8 cellular contexts compared by ENCODE assay signal in genomic region chr9:122264360-122265264, GRCh38. TPM values are rescaled to one million over a fixed set of nuclear protein-coding genes. Genes with fewer than 3 reads are reported as not detected.
DNase-seq lines count a peak whose midpoint lies in the region; ATAC-seq, FAIRE-seq and TF ChIP-seq lines count a peak whose summit lies in the region.

Gene MRRF (plus strand): TSS chr9:122264882. CDS start chr9:122270892, 6,010 bp downstream.
Gene RBM18 (minus strand): TSS chr9:122264840. CDS start chr9:122261492, 3,348 bp downstream.

- peaks cover 11% of the 10 kb centered on the region for H3K4me1 ChIP-seq in HUES6 (ENCODE audit: control insufficient read depth, insufficient read depth, low read length)
- peaks cover 51% of the 10 kb centered on the region for H3K4me1 ChIP-seq in OCI-LY7 (ENCODE audit: insufficient read depth, low read length, poor library complexity, severe bottlenecking)
- peaks cover 25% of the 10 kb centered on the region for H3K4me1 ChIP-seq in mucosa of descending colon (ENCODE audit: low read depth)

- ATAC-seq in GM21423 (IDR thresholded peaks at IDR 0.05; ENCODE audit: unreplicated experiment) (peak; percentile 90), mucosa of descending colon (peak; percentile 95)

- CTCF ChIA-PET in OCI-LY7 (lab: Charles Lee; ENCODE audit: unreplicated experiment), result interaction anchor here (1.2 kb wide), 1 partner anchor 140 kb away, joined by 5 read pairs; no protein-coding TSS in a partner anchor

- H3K79me2 ChIP-seq in OCI-LY7 (ENCODE audit: insufficient read depth, low read depth, low read length), result peaks cover 77% of the 10 kb centered on the region

- POLR2A ChIA-PET in OCI-LY7 (lab: Charles Lee), result interaction anchor here (0.6 to 2.4 kb wide), 7 partner anchors 11 to 648 kb away, joined by 3 to 9 read pairs (median 3); no protein-coding TSS in a partner anchor

- peaks cover 10% of the 10 kb centered on the region; the same call in 1 of the 2 replicates for H4K20me1 ChIP-seq in OCI-LY7 (ENCODE audit: insufficient read depth, low read length)

- H3K9me2 ChIP-seq in OCI-LY7 (ENCODE audit: insufficient read depth, low read length), result no peaks in the 10 kb centered on the region

- H3K36me3 ChIP-seq in HUES6 (ENCODE audit: control insufficient read depth, insufficient read depth, low read length) (peaks cover 19% of the 10 kb centered on the region), OCI-LY7 (ENCODE audit: insufficient read depth, low read length) (peaks cover 45% of the 10 kb centered on the region), mucosa of descending colon (ENCODE audit: low read depth) (no peaks in the 10 kb centered on the region)

- intact Hi-C loops in OCI-LY7 (cut with micrococcal nuclease; ENCODE audit: unreplicated experiment), result loop anchor here (1.0 to 10.0 kb wide), 3 partner anchors 22 to 670 kb away; partner anchors contain the start of genes MORN5, NDUFA8 and ZBTB26
- intact Hi-C loops in mucosa of descending colon (cut with DNase I, micrococcal nuclease), result no loop called here

- FAIRE-seq in D721Med (lab: Jason Lieb, UNC), result no peak

- H3K27me3 ChIP-seq in HUES6 (ENCODE audit: control insufficient read depth, insufficient read depth, low read length), result no peaks in the 10 kb centered on the region

- H3K4me3 ChIP-seq in HUES6 (ENCODE audit: low read depth, low read length), result peak within 1 kb of the TSS; percentile 89
- peak within 1 kb of the TSS; percentile 87 for H3K4me3 ChIP-seq in OCI-LY7 (ENCODE audit: low read depth, low read length, poor library complexity, severe bottlenecking)
- peak within 1 kb of the TSS; percentile 69 for H3K4me3 ChIP-seq in mucosa of descending colon

- peak within 1 kb of the TSS; percentile 87 for H3K4me2 ChIP-seq in OCI-LY7 (ENCODE audit: low read length)

- H3K27ac ChIP-seq in HUES6 (ENCODE audit: low read depth, low read length) (peak within 1 kb of the TSS; percentile 67), OCI-LY7 (ENCODE audit: low read depth, low read length, poor library complexity, severe bottlenecking) (peak within 1 kb of the TSS; percentile 90), epithelial cell of prostate (peak within 1 kb of the TSS; percentile 84)

- BruUV-seq in OCI-LY7 (replicated peaks; lab: Mats Ljungman, UMichigan), result no TSS peak

- H2AFZ ChIP-seq in OCI-LY7 (ENCODE audit: low read length), result peak within 1 kb of the TSS; percentile 66

- peak within 1 kb of the TSS; percentile 93 for H3K9ac ChIP-seq in HUES6 (ENCODE audit: low read length)

- DNase-seq in D721Med (ENCODE audit: insufficient read length, low spot score) (peak; percentile 65), OCI-LY7 (ENCODE audit: low spot score) (peak; percentile 93), activated T-cell treated with anti-CD3 and anti-CD28 coated beads for 4 hours (peak; percentile 86), epithelial cell of prostate (ENCODE audit: low read depth, low spot score) (peak; percentile 31), mucosa of descending colon (peak; percentile 93 to 95 (median 94))
- DNase-seq in stimulated activated CD8-positive, alpha-beta memory T cell treated with anti-CD3 and anti-CD28 coated beads, Interleukin-4, amount 100 ng/mL, for 1 hour (ENCODE audit: low read depth in 2 of 2, low spot score in 1 of 2), result peak; percentile 81

- no peaks in the 10 kb centered on the region for H3K9me3 ChIP-seq in HUES6 (ENCODE audit: control insufficient read depth, insufficient read depth, low read depth, low read length)
- H3K9me3 ChIP-seq in OCI-LY7 (ENCODE audit: low read length), result no peaks in the 10 kb centered on the region
- H3K9me3 ChIP-seq in mucosa of descending colon, result no peaks in the 10 kb centered on the region

- no peak for TF ChIP-seq CTCF in D721Med (IDR thresholded peaks at IDR 0.05; ENCODE audit: insufficient read depth, missing control alignments)
- no peak for TF ChIP-seq CTCF in OCI-LY7 (conservative IDR thresholded peaks at IDR 0.05; ENCODE audit: low read length)
- no peak for TF ChIP-seq CTCF in mucosa of descending colon (IDR thresholded peaks at IDR 0.05)

RNA-seq across cellular contexts. Expression of gene MRRF, which starts in this region (rescaled TPM):
- total RNA-seq in OCI-LY7 (2014; rRNA removed; shearing (Covaris generic)), result 38.7 and 46.1 TPM in 2 replicates
- total RNA-seq in OCI-LY7 (2022) (48.2 and 53.2 TPM in 2 replicates), mucosa of descending colon (10 to 100 TPM; 46.5 to 65.2 (median 62.4) TPM)

RNA-seq across cellular contexts. Expression of gene RBM18, which starts in this region (rescaled TPM):
- total RNA-seq in OCI-LY7 (2014; rRNA removed; shearing (Covaris generic)), result 7.2 and 8.3 TPM in 2 replicates
- total RNA-seq in OCI-LY7 (2022), result 21.1 and 22.2 TPM in 2 replicates
- 10 to 100 TPM; 15.6 to 21.5 (median 17.2) TPM for total RNA-seq in mucosa of descending colon

Comparison
In these comparisons a context has a peak if more than half of its experiments do, and no peak if none do; other contexts are left out.
1. Peak in every context shown above with its lines: DNase-seq, ATAC-seq, H3K4me3 ChIP-seq and H3K27ac ChIP-seq.
2. DNase-seq: peak in every context shown above with its lines; median percentile 94 in mucosa of descending colon; 93 in OCI-LY7; 86 in activated T-cell treated with anti-CD3 and anti-CD28 coated beads for 4 hours; 81 in stimulated activated CD8-positive, alpha-beta memory T cell treated with anti-CD3 and anti-CD28 coated beads, Interleukin-4, amount 100 ng/mL, for 1 hour; 65 in D721Med; 31 in epithelial cell of prostate.